ENCODE assay signal across 12 cellular contexts in the genomic region with DNA sequence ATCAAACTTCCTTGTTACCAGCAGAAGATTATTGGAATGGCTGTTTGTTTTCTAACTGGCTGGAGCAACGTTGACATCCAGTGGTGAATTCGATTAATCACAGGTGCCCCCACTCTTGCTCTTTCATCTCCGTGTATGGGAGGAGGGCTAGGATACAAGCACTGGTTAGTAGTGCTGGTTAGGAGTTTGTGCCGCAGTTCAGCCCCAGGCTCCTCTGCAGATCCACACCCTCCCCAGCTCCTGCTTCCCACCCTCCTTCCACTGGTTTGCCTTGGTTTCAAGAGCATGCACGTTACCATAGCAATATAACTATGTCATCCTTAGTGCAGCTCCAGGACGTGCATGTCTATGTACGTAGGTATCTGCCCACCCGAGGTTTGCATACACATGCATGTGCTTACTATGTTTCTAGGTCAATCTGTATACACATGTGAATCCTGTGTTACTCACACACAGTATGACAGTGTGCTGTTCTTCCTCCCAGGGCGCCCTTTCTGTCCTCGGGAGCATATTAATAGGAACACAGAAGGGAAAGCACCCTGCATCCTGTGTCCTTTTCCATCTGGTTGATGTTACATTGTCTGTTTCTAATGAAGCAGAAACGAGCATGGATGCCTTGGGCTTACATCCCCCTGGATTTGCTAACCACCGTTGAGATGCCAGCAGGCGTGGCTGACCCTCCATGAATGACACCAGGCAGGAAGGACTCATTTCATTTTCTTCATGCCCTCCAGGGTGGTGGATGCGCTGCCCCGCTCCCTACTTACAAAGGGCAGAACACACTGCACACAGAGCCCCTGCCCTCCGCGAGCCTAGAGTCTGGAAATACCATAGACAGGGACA.
DNase-seq lines count a peak whose midpoint lies in the region; ATAC-seq and TF ChIP-seq lines count a peak whose summit lies in the region.
"Had no signal": no experiment of that assay in that cellular context is flagged by ENCODE, and none has a peak within 500 bp of the region (broad histone marks: within the 10 kb centered on the region; RNA-seq: fewer than 3 reads in every experiment).

No MANE protein-coding gene starts in this region.

- TF ChIP-seq CTCF in BJ (IDR thresholded peaks at IDR 0.05; ENCODE audit: insufficient read depth, low read depth, low read length): 0 out of 2 replicates have a peak, but pooled peaks have one; percentile 20
- TF ChIP-seq CTCF in brain (conservative IDR thresholded peaks at IDR 0.05): peak in 1 of 2 experiments; percentile 40
- no peak for TF ChIP-seq CTCF in psoas muscle (IDR thresholded peaks at IDR 0.05)

- DNase-seq in BJ (ENCODE audit: low read depth) (no peak), NCI-H1105 (lab: John Stamatoyannopoulos, UW) (peak; percentile 71), medulla oblongata (ENCODE audit: extremely low spot score) (peak; percentile 57), psoas muscle (no peak)
- DNase-seq: body of pancreas; CD4-positive, CD25-positive, alpha-beta regulatory T cell; lower lobe of right lung; T1000 had no signal

- H3K36me3 ChIP-seq in BJ (ENCODE audit: control insufficient read depth, insufficient read depth, low read length) (no peaks in the 10 kb centered on the region), psoas muscle (ENCODE audit: insufficient read depth in 1 of 2, low read depth in 1 of 2) (no peaks in the 10 kb centered on the region)
- H3K36me3 ChIP-seq: lower lobe of right lung had no signal

- peaks cover 66% of the 10 kb centered on the region for H3K4me1 Mint-ChIP-seq in brain
- H3K4me1 Mint-ChIP-seq: CD4-positive, CD25-positive, alpha-beta regulatory T cell had no signal

- no peaks in the 10 kb centered on the region for H3K27me3 Mint-ChIP-seq in brain

- H3K4me3 ChIP-seq in BJ (ENCODE audit: low read depth, low read length) (no peak overlapping the region), psoas muscle (no peak overlapping the region)
- H3K4me3 ChIP-seq: body of pancreas, lower lobe of right lung had no signal

- H3K4me1 ChIP-seq in psoas muscle: no peaks in the 10 kb centered on the region
- H3K4me1 ChIP-seq: body of pancreas, lower lobe of right lung had no signal

- 40 to 43% (median 42%) methylated on average over 17 of the region's 17 CpGs for WGBS in psoas muscle, 3 donors

- no peaks in the 10 kb centered on the region for H3K9me3 ChIP-seq in psoas muscle
- H3K9me3 ChIP-seq: body of pancreas, lower lobe of right lung had no signal

- H3K36me3 Mint-ChIP-seq in brain: no peaks in the 10 kb centered on the region
- H3K36me3 Mint-ChIP-seq: CD4-positive, CD25-positive, alpha-beta regulatory T cell had no signal

- CTCF ChIA-PET in BJ (lab: Yijun Ruan, JAX): no interaction called here

- intact Hi-C loops in psoas muscle (cut with DNase I): no loop called here

- H3K27ac Mint-ChIP-seq in brain: peak overlapping the region; percentile 35 to 97 (median 87)
- H3K27ac Mint-ChIP-seq: CD4-positive, CD25-positive, alpha-beta regulatory T cell had no signal

- H3K4me3 Mint-ChIP-seq in brain: peak overlapping the region; percentile 72 to 83 (median 78)
- H3K4me3 Mint-ChIP-seq: CD4-positive, CD25-positive, alpha-beta regulatory T cell had no signal

- no peak for ATAC-seq in GM21423 (IDR thresholded peaks at IDR 0.05; ENCODE audit: unreplicated experiment)
- ATAC-seq in psoas muscle: no peak
- no peak for ATAC-seq in GM21717 (IDR thresholded peaks at IDR 0.05; ENCODE audit: unreplicated experiment)
- ATAC-seq in HG02798 (IDR thresholded peaks at IDR 0.05; ENCODE audit: poor library complexity, unreplicated experiment): no peak
- ATAC-seq: body of pancreas, lower lobe of right lung had no signal

- H3K27me3 ChIP-seq in BJ (ENCODE audit: control insufficient read depth, insufficient read depth, low read length) (peaks cover 19% of the 10 kb centered on the region), psoas muscle (ENCODE audit: insufficient read depth in 3 of 3, low read length in 2 of 3) (peaks cover 3 to 23% (median 10%) of the 10 kb centered on the region in 3 donors)

- H3K27ac ChIP-seq in psoas muscle: no peak overlapping the region
- H3K27ac ChIP-seq: body of pancreas, lower lobe of right lung had no signal

- POLR2A ChIA-PET in BJ (lab: Charles Lee): no interaction called here

- H3K9me3 Mint-ChIP-seq in brain: peaks cover 0 to 12% (median 2%) of the 10 kb centered on the region in 5 experiments

Comparison
In these comparisons a context has a peak if more than half of its experiments do, and no peak if none do; other contexts are left out.
1. DNase-seq: peak in NCI-H1105 (single experiment) and medulla oblongata (single experiment); none in BJ (single experiment) and psoas muscle (0 of 2).